Comparison of ENCODE assay signal across 18 cellular contexts in the genomic region with DNA sequence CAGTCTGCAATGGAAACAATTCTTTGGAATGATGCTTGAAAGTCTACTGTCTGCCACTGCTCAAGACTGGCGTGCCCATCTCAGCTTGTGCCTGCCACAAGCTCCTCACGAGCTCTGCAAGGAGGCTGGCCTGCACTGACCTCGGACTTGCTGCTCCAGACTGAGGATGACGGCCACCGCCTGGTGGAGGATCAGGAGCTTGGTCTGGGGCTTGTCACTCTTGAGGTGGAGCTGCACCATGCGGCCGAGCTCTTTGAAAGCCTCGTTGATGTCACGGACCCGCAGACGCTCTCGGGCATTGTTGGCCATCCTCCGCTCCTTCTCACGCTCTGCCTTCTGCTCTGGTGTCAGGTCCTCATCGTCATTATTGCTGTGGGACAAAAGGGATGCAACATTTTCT.
A peak's percentile ranks its signal among the peaks of the same experiment; 100 is the strongest.
DNase-seq lines count a peak whose midpoint lies in the region; ATAC-seq and TF ChIP-seq lines count a peak whose summit lies in the region.
"Had no signal": no experiment of that assay in that cellular context is flagged by ENCODE, and none has a peak within 500 bp of the region (broad histone marks: within the 10 kb centered on the region; RNA-seq: fewer than 3 reads in every experiment).

No MANE protein-coding gene starts in this region.

- peaks cover 5% of the 10 kb centered on the region; the same call in 1 of the 2 replicates for H3K9me1 ChIP-seq in IMR-90 (ENCODE audit: insufficient read depth, low read length)

- H3K79me1 ChIP-seq in IMR-90 (ENCODE audit: low read depth in 1 of 2, low read length in 2 of 2) (peaks cover 6 to 15% of the 10 kb centered on the region in 2 experiments; a peak in 3 of 4 replicates), mesendoderm (ENCODE audit: low read length) (no peaks in the 10 kb centered on the region)

- no peaks in the 10 kb centered on the region for H3K9me3 ChIP-seq in IMR-90 (ENCODE audit: control insufficient read depth, insufficient read depth, low read length)
- H3K9me3 ChIP-seq: Peyer's patch, vagina had no signal

- H3K18ac ChIP-seq in IMR-90 (ENCODE audit: low read depth, low read length), result no peak overlapping the region
- H3K18ac ChIP-seq in mesendoderm (ENCODE audit: low read length), result no peak overlapping the region

- no peaks in the 10 kb centered on the region for H3K27me3 ChIP-seq in IMR-90 (ENCODE audit: control insufficient read depth, insufficient read depth, low read length)
- no peaks in the 10 kb centered on the region for H3K27me3 ChIP-seq in mesendoderm (ENCODE audit: insufficient read depth, low read length, poor library complexity)
- H3K27me3 ChIP-seq: cardiac muscle cell, Peyer's patch, vagina had no signal

- ATAC-seq in IMR-90 (ENCODE audit: low read depth), result peak; percentile 24; the same call in 1 of the 2 replicates
- ATAC-seq in stimulated activated naive CD8-positive, alpha-beta T cell treated with anti-CD3 and anti-CD28 coated beads, Interleukin-15, amount 100 ng/mL, for 72 hours, result no peak
- no peak for ATAC-seq in GM18520 (IDR thresholded peaks at IDR 0.05; ENCODE audit: unreplicated experiment)

- H3K4me3 Mint-ChIP-seq in stimulated activated naive CD8-positive, alpha-beta T cell treated with anti-CD3 and anti-CD28 coated beads, Interleukin-15, amount 100 ng/mL, for 72 hours, result no peak overlapping the region

- WGBS in IMR-90 (ENCODE audit: extremely low coverage in 2 of 2, insufficient read length in 1 of 2), 2 experiments, result 76% methylated on average over 3 of the region's 15 CpGs; no CpG with 5 or more reads in 1 of the 2 experiments
- WGBS in mesendoderm (ENCODE audit: extremely low coverage, insufficient coverage, low lambda C conversion rate), result no CpG with 5 or more reads among the region's 15 CpGs

- H3K27me3 Mint-ChIP-seq in stimulated activated naive CD8-positive, alpha-beta T cell treated with anti-CD3 and anti-CD28 coated beads, Interleukin-15, amount 100 ng/mL, for 72 hours, result no peaks in the 10 kb centered on the region

- H2BK15ac ChIP-seq in IMR-90 (ENCODE audit: low read depth, low read length) (no peak overlapping the region), mesendoderm (replicated peaks; ENCODE audit: low read depth) (no peak overlapping the region)

- H4K5ac ChIP-seq in IMR-90 (ENCODE audit: low read depth, low read length) (no peak overlapping the region), mesendoderm (ENCODE audit: low read length) (no peak overlapping the region)

- H3K4ac ChIP-seq in IMR-90 (ENCODE audit: low read depth, low read length), result no peak overlapping the region
- no peak overlapping the region for H3K4ac ChIP-seq in mesendoderm (ENCODE audit: low read depth, low read length)

- TF ChIP-seq POLR2A in IMR-90 (IDR thresholded peaks at IDR 0.05; ENCODE audit: low read depth, low read length), result no peak

- intact Hi-C loops in IMR-90 (cut with micrococcal nuclease), result no loop called here

- H3K27ac Mint-ChIP-seq in stimulated activated naive CD8-positive, alpha-beta T cell treated with anti-CD3 and anti-CD28 coated beads, Interleukin-15, amount 100 ng/mL, for 72 hours, result no peak overlapping the region
- H3K27ac Mint-ChIP-seq: activated T-helper 2 cell treated with anti-CD3 and anti-CD28 coated beads, Interferon-gamma antibody, Interleukin-2, Interleukin-4, amounts not matched to agents 10 μg/mL and 5 μg/mL and 100 μg/mL, durations not matched to agents 14 hours and 24 hours and 36 hours had no signal

- H4K20me1 ChIP-seq in IMR-90 (ENCODE audit: insufficient read depth, low read length), result peaks cover 5% of the 10 kb centered on the region

- no peak for TF ChIP-seq RAD21 in IMR-90 (IDR thresholded peaks at IDR 0.05; ENCODE audit: low read length)

- POLR2A ChIA-PET in IMR-90 (lab: Charles Lee; ENCODE audit: unreplicated experiment), result no interaction called here

- H3K14ac ChIP-seq in IMR-90 (replicated peaks; ENCODE audit: low read depth, low read length), result no peak overlapping the region

- H3K9ac ChIP-seq in IMR-90 (ENCODE audit: low read depth, low read length), result no peak overlapping the region
- no peak overlapping the region for H3K9ac ChIP-seq in mesendoderm (ENCODE audit: low read length)

- H2BK5ac ChIP-seq in IMR-90 (ENCODE audit: low read depth, low read length, poor library complexity, severe bottlenecking), result no peak overlapping the region
- no peak overlapping the region for H2BK5ac ChIP-seq in mesendoderm (ENCODE audit: low read length)

- H3K79me2 ChIP-seq in mesendoderm (ENCODE audit: control insufficient read depth, insufficient read depth, low read length), result no peaks in the 10 kb centered on the region

- H3K4me1 ChIP-seq in IMR-90 (ENCODE audit: control insufficient read depth, insufficient read depth, low read length) (peaks cover 10% of the 10 kb centered on the region), mesendoderm (ENCODE audit: control insufficient read depth, low read depth, low read length) (no peaks in the 10 kb centered on the region)
- H3K4me1 ChIP-seq: Peyer's patch, vagina had no signal

- H3K4me2 ChIP-seq in IMR-90 (ENCODE audit: low read depth, low read length), result no peak overlapping the region
- H3K4me2 ChIP-seq in mesendoderm (ENCODE audit: low read length), result no peak overlapping the region

- dilution Hi-C loops in IMR-90 (cut with HindIII; ENCODE audit: low sequenced_read_pairs, unreplicated experiment), result no loop called here

- H3K23ac ChIP-seq in IMR-90 (ENCODE audit: low read depth, low read length), result no peak overlapping the region
- no peak overlapping the region for H3K23ac ChIP-seq in mesendoderm (ENCODE audit: low read length)

- DNase-seq in IMR-90, result no peak
- DNase-seq in ecto neural progenitor cell (ENCODE audit: low spot score), result peak; percentile 50
- DNase-seq in mesendoderm, result peak; percentile 37
- no peak for DNase-seq in stimulated activated naive CD8-positive, alpha-beta T cell treated with anti-CD3 and anti-CD28 coated beads, Interleukin-15, amount 100 ng/mL, for 72 hours
- DNase-seq in cerebellum (ENCODE audit: low spot score), result no peak
- DNase-seq: activated CD4-positive, alpha-beta T cell treated with anti-CD3 and anti-CD28 coated beads for 4 hours; effector memory CD4-positive, alpha-beta T cell; Kasumi-1; NCI-H1092 treated with DMSO at 0.1 percent for 48 hours; NCI-H2171 treated with DMSO at 0.1 percent for 48 hours; Peyer's patch; stimulated activated CD4-positive, alpha-beta T cell treated with anti-CD3 and anti-CD28 coated beads, Interleukin-2, amount 100 ng/mL, for 24 hours; SW 1271 had no signal

- H2BK120ac ChIP-seq in IMR-90 (ENCODE audit: low read depth, low read length), result no peak overlapping the region
- H2BK120ac ChIP-seq in mesendoderm (ENCODE audit: low read depth, low read length), result no peak overlapping the region

- H3K56ac ChIP-seq in IMR-90 (ENCODE audit: extremely low read depth, insufficient read depth, low read length) (no peak overlapping the region), mesendoderm (ENCODE audit: low read length) (no peak overlapping the region)

- no peak overlapping the region for H2AFZ ChIP-seq in IMR-90 (replicated peaks; ENCODE audit: low read length, poor library complexity)

- H3K27ac ChIP-seq in IMR-90 (ENCODE audit: insufficient read depth, low read length), result peak overlapping the region; percentile 36; the same call in 1 of the 2 replicates
- H3K27ac ChIP-seq in mesendoderm (ENCODE audit: low read depth, low read length), result no peak overlapping the region
- H3K27ac ChIP-seq in temporal lobe (ENCODE audit: low read depth, low read length), result peak overlapping the region; percentile 4
- H3K27ac ChIP-seq: cardiac muscle cell, vagina had no signal

- no TSS peak for BruUV-seq in IMR-90 (replicated peaks; lab: Mats Ljungman, UMichigan)

- in situ Hi-C loops in IMR-90 (cut with MboI; ENCODE audit: low sequenced_read_pairs), result loop anchor here (10.0 to 25.0 kb wide), 2 partner anchors 64 to 184 kb away; no protein-coding TSS in a partner anchor

- H3K4me3 ChIP-seq in IMR-90 (ENCODE audit: insufficient read depth, low read depth, low read length) (no peak overlapping the region), mesendoderm (ENCODE audit: low read length) (no peak overlapping the region)
- H3K4me3 ChIP-seq: cardiac muscle cell, Peyer's patch, vagina had no signal

- CTCF ChIA-PET in IMR-90 (lab: Yijun Ruan, JAX), result no interaction called here

- H4K8ac ChIP-seq in IMR-90 (ENCODE audit: low read depth in 2 of 2, low read length in 2 of 2) (no peak overlapping the region), mesendoderm (ENCODE audit: low read depth, low read length) (no peak overlapping the region)

- no peak for TF ChIP-seq CTCF in IMR-90 (conservative IDR thresholded peaks at IDR 0.05; ENCODE audit: low read depth, low read length)

- peak overlapping the region; percentile 7 for H2AK5ac ChIP-seq in IMR-90 (ENCODE audit: low read depth, low read length)
- no peak overlapping the region for H2AK5ac ChIP-seq in mesendoderm (ENCODE audit: low read length)

- no peaks in the 10 kb centered on the region for H3K4me1 Mint-ChIP-seq in stimulated activated naive CD8-positive, alpha-beta T cell treated with anti-CD3 and anti-CD28 coated beads, Interleukin-15, amount 100 ng/mL, for 72 hours

- H3K36me3 ChIP-seq in IMR-90 (ENCODE audit: control insufficient read depth, insufficient read depth, low read length) (peaks cover 17% of the 10 kb centered on the region), mesendoderm (ENCODE audit: control insufficient read depth, insufficient read depth, low read length) (peaks cover 6% of the 10 kb centered on the region)

- H4K91ac ChIP-seq in IMR-90 (ENCODE audit: insufficient read depth, low read depth, low read length), result no peak overlapping the region

- no peaks in the 10 kb centered on the region for H3K9me3 Mint-ChIP-seq in stimulated activated naive CD8-positive, alpha-beta T cell treated with anti-CD3 and anti-CD28 coated beads, Interleukin-15, amount 100 ng/mL, for 72 hours
- H3K9me3 Mint-ChIP-seq: activated T-helper 2 cell treated with anti-CD3 and anti-CD28 coated beads, Interferon-gamma antibody, Interleukin-2, Interleukin-4, amounts not matched to agents 10 μg/mL and 5 μg/mL and 100 μg/mL, durations not matched to agents 14 hours and 24 hours and 36 hours had no signal

- no peak overlapping the region for H2BK20ac ChIP-seq in IMR-90 (ENCODE audit: low read depth, low read length)

- no peak overlapping the region for H2AK9ac ChIP-seq in IMR-90 (replicated peaks; ENCODE audit: low read depth, low read length, poor library complexity)

TF ChIP-seq in IMR-90, 13 proteins besides CTCF, POLR2A, EP300 and RAD21 (continues in another document):
- TF ChIP-seq MAZ (IDR thresholded peaks at IDR 0.05; ENCODE audit: borderline replicate concordance, low read depth, low read length) (no peak), MXI1 (IDR thresholded peaks at IDR 0.05; ENCODE audit: borderline replicate concordance, low read depth, low read length) (no peak), RFX5 (IDR thresholded peaks at IDR 0.05; ENCODE audit: low read depth, low read length) (no peak)

Comparison
In these comparisons a context has a peak if more than half of its experiments do, and no peak if none do; other contexts are left out.
1. DNase-seq: peak in ecto neural progenitor cell (single experiment) and mesendoderm (single experiment); none in IMR-90 (single experiment), stimulated activated naive CD8-positive, alpha-beta T cell treated with anti-CD3 and anti-CD28 coated beads, Interleukin-15, amount 100 ng/mL, for 72 hours (0 of 2) and cerebellum (single experiment).